ENCODE assay signal across 7 cellular contexts in genomic region chr14:100240725-100241032, GRCh38. TPM values are rescaled to one million over a fixed set of nuclear protein-coding genes. Genes with fewer than 3 reads are reported as not detected.
DNase-seq lines count a peak whose midpoint lies in the region; ATAC-seq, FAIRE-seq and TF ChIP-seq lines count a peak whose summit lies in the region.

No MANE protein-coding gene starts in this region.

- no peaks in the 10 kb centered on the region for H3K27me3 ChIP-seq in HUES6 (ENCODE audit: control insufficient read depth, insufficient read depth, low read length)
- H3K27me3 ChIP-seq in keratinocyte (ENCODE audit: control insufficient read depth, extremely low read depth, insufficient read depth, low read length): no peaks in the 10 kb centered on the region
- no peaks in the 10 kb centered on the region for H3K27me3 ChIP-seq in subcutaneous abdominal adipose tissue (ENCODE audit: control insufficient read depth in 5 of 5, insufficient read depth in 4 of 5, low read length in 5 of 5)

- H3K36me3 Mint-ChIP-seq in activated naive CD8-positive, alpha-beta T cell treated with anti-CD3 and anti-CD28 coated beads, Interleukin-2, amount 10 ng/mL, durations not matched to agents 7 days and 5 days: peaks cover 25% of the 10 kb centered on the region

- H3K79me2 ChIP-seq in keratinocyte (ENCODE audit: control insufficient read depth, insufficient read depth, low read length): peaks cover 83% of the 10 kb centered on the region

- dilution Hi-C loops in keratinocyte (cut with MboI; ENCODE audit: extremely low pct_ligation_motif_present, low sequenced_read_pairs): no loop called here

- no peak for DNase-seq in activated naive CD8-positive, alpha-beta T cell treated with anti-CD3 and anti-CD28 coated beads, Interleukin-2, amount 10 ng/mL, durations not matched to agents 7 days and 5 days
- DNase-seq in keratinocyte (ENCODE audit: low read depth, low spot score) (no peak), GM10248 (ENCODE audit: extremely low spot score) (no peak), MV-4-11 (lab: John Stamatoyannopoulos, UW) (no peak), kidney tubule cell (ENCODE audit: low spot score) (no peak)

- H3K27me3 Mint-ChIP-seq in activated naive CD8-positive, alpha-beta T cell treated with anti-CD3 and anti-CD28 coated beads, Interleukin-2, amount 10 ng/mL, durations not matched to agents 7 days and 5 days: no peaks in the 10 kb centered on the region

- CTCF ChIA-PET in GM10248 (lab: Yijun Ruan, JAX): interaction anchor here (1.0 to 4.8 kb wide), 14 partner anchors 10 to 137 kb away, joined by 3 to 19 read pairs (median 5); a partner anchor contains a TSS

- peak overlapping the region; percentile 34; the same call in 1 of the 2 replicates for H3K27ac ChIP-seq in HUES6 (ENCODE audit: low read depth, low read length)
- H3K27ac ChIP-seq in keratinocyte (ENCODE audit: control insufficient read depth, insufficient read depth, low read length): peak overlapping the region; percentile 78
- H3K27ac ChIP-seq in subcutaneous abdominal adipose tissue (ENCODE audit: low read depth, low read length): peak overlapping the region; percentile 92

- H3K9me1 ChIP-seq in keratinocyte (ENCODE audit: control insufficient read depth, extremely low read depth, insufficient read depth, low read length): peaks cover 2% of the 10 kb centered on the region

- no peak overlapping the region for H2AFZ ChIP-seq in keratinocyte (ENCODE audit: control insufficient read depth, low read length)

- peaks cover 3% of the 10 kb centered on the region for H4K20me1 ChIP-seq in keratinocyte (ENCODE audit: control insufficient read depth, extremely low read depth, insufficient read depth, low read length)

- H3K36me3 ChIP-seq in HUES6 (ENCODE audit: control insufficient read depth, insufficient read depth, low read length) (peaks cover 7% of the 10 kb centered on the region; the same call in 1 of the 2 replicates), keratinocyte (ENCODE audit: control insufficient read depth in 2 of 2, extremely low read depth in 1 of 2, insufficient read depth in 2 of 2, low read length in 2 of 2) (peaks cover 0 to 3% of the 10 kb centered on the region in 2 experiments), subcutaneous abdominal adipose tissue (ENCODE audit: control insufficient read depth in 5 of 5, insufficient read depth in 5 of 5, low read length in 5 of 5) (no peaks in the 10 kb centered on the region)

- no peak for FAIRE-seq in keratinocyte (lab: Jason Lieb, UNC)

- H3K4me3 ChIP-seq in HUES6 (ENCODE audit: low read depth, low read length): peak overlapping the region; percentile 99
- peak overlapping the region; percentile 63 to 79 (median 71) for H3K4me3 ChIP-seq in keratinocyte (ENCODE audit: control insufficient read depth in 2 of 3, extremely low read depth in 1 of 3, insufficient read depth in 2 of 3, low read depth in 1 of 3, low read length in 3 of 3)
- H3K4me3 ChIP-seq in subcutaneous abdominal adipose tissue (ENCODE audit: low read depth in 1 of 5, low read length in 5 of 5): peak overlapping the region; percentile 44 to 97 (median 68)

- TF ChIP-seq CTCF in keratinocyte (optimal IDR thresholded peaks at IDR 0.05 in 1 of 3, IDR thresholded peaks at IDR 0.05 in 1 of 3, conservative IDR thresholded peaks at IDR 0.05 in 1 of 3; ENCODE audit: extremely low read depth in 1 of 3, insufficient read depth in 2 of 3, low read length in 3 of 3) (no peak), GM10248 (IDR thresholded peaks at IDR 0.05; ENCODE audit: control extremely low read depth, extremely low read depth, low read depth, missing control alignments) (no peak)

- H3K9ac ChIP-seq in HUES6 (ENCODE audit: low read length) (peak overlapping the region; percentile 43), keratinocyte (ENCODE audit: control insufficient read depth, extremely low read depth, insufficient read depth, low read length) (peak overlapping the region; percentile 78), subcutaneous abdominal adipose tissue (ENCODE audit: low read length in 5 of 5) (peak overlapping the region; percentile 65 to 84 (median 71))

- H3K9me3 ChIP-seq in HUES6 (ENCODE audit: control insufficient read depth, insufficient read depth, low read depth, low read length): no peaks in the 10 kb centered on the region
- H3K9me3 ChIP-seq in keratinocyte (ENCODE audit: control insufficient read depth, low read depth, low read length): no peaks in the 10 kb centered on the region
- H3K9me3 ChIP-seq in subcutaneous abdominal adipose tissue (ENCODE audit: control insufficient read depth in 5 of 5, low read length in 5 of 5): no peaks in the 10 kb centered on the region

- peak overlapping the region; percentile 58 for H3K4me2 ChIP-seq in keratinocyte (ENCODE audit: control insufficient read depth, extremely low read depth, insufficient read depth, low read depth, low read length)

- peaks cover 9% of the 10 kb centered on the region for H3K4me1 ChIP-seq in HUES6 (ENCODE audit: control insufficient read depth, insufficient read depth, low read length)
- peaks cover 17% of the 10 kb centered on the region for H3K4me1 ChIP-seq in keratinocyte (ENCODE audit: control insufficient read depth, extremely low read depth, insufficient read depth, low read length)
- peaks cover 0 to 56% (median 43%) of the 10 kb centered on the region in 5 donors for H3K4me1 ChIP-seq in subcutaneous abdominal adipose tissue (ENCODE audit: control insufficient read depth in 5 of 5, insufficient read depth in 5 of 5, low read length in 5 of 5)

- H3K4me1 Mint-ChIP-seq in activated naive CD8-positive, alpha-beta T cell treated with anti-CD3 and anti-CD28 coated beads, Interleukin-2, amount 10 ng/mL, durations not matched to agents 7 days and 5 days: peaks cover 42% of the 10 kb centered on the region

- POLR2A ChIA-PET in activated naive CD8-positive, alpha-beta T cell treated with anti-CD3 and anti-CD28 coated beads, Interleukin-2, amount 10 ng/mL, durations not matched to agents 7 days and 5 days (lab: Charles Lee): interaction anchor here (1.1 to 3.5 kb wide), 4 partner anchors 16 to 135 kb away, joined by 3 to 20 read pairs (median 8); partner anchors contain the start of gene WDR25
- POLR2A ChIA-PET in GM10248 (lab: Yijun Ruan, JAX): interaction anchor here (0.6 to 1.3 kb wide), 4 partner anchors 20 to 171 kb away, joined by 3 read pairs; a partner anchor contains a TSS

- H3K27ac Mint-ChIP-seq in activated naive CD8-positive, alpha-beta T cell treated with anti-CD3 and anti-CD28 coated beads, Interleukin-2, amount 10 ng/mL, durations not matched to agents 7 days and 5 days: peak overlapping the region; percentile 89

- ATAC-seq in activated naive CD8-positive, alpha-beta T cell treated with anti-CD3 and anti-CD28 coated beads, Interleukin-2, amount 10 ng/mL, durations not matched to agents 7 days and 5 days (ENCODE audit: low read depth): no peak

- no peaks in the 10 kb centered on the region for H3K9me3 Mint-ChIP-seq in activated naive CD8-positive, alpha-beta T cell treated with anti-CD3 and anti-CD28 coated beads, Interleukin-2, amount 10 ng/mL, durations not matched to agents 7 days and 5 days

- H3K4me3 Mint-ChIP-seq in activated naive CD8-positive, alpha-beta T cell treated with anti-CD3 and anti-CD28 coated beads, Interleukin-2, amount 10 ng/mL, durations not matched to agents 7 days and 5 days: peak overlapping the region; percentile 87

RNA-seq across cellular contexts. Expression of gene YY1, which starts 1.7 kb away (rescaled TPM):
- total RNA-seq in activated naive CD8-positive, alpha-beta T cell treated with anti-CD3 and anti-CD28 coated beads, Interleukin-2, amount 10 ng/mL, durations not matched to agents 7 days and 5 days: 10 to 100 TPM; 86.4 to 89.6 TPM
- 34.9 to 65.6 TPM (median 38.3 TPM) in 3 replicates for polyA plus RNA-seq in keratinocyte
- 168 TPM for polyA plus RNA-seq in keratinocyte (2011; ENCODE audit: low read depth)
- 36.2 and 61.6 TPM in 2 replicates for polyA plus RNA-seq in keratinocyte (2011; cell fraction: cytosol; rRNA removed)
- polyA plus RNA-seq in keratinocyte (2011; cell fraction: nucleus; rRNA removed): 39.4 and 52.3 TPM in 2 replicates
- 42.1 and 62.3 TPM in 2 replicates for polyA plus RNA-seq in keratinocyte (2012; ENCODE audit: low replicate concordance)
- 16.4 to 31.7 TPM (median 28.0 TPM) in 3 replicates for polyA minus RNA-seq in keratinocyte
- polyA minus RNA-seq in keratinocyte (2011; cell fraction: cytosol; rRNA and poly(A)+ RNA removed): 28.0 TPM
- 21.8 and 31.6 TPM in 2 replicates for polyA minus RNA-seq in keratinocyte (2011; cell fraction: nucleus; rRNA and poly(A)+ RNA removed)

Comparison
In these comparisons a context has a peak if more than half of its experiments do, and no peak if none do; other contexts are left out.
1. H3K27ac ChIP-seq: peak in every context shown above with its lines; median percentile 92 in subcutaneous abdominal adipose tissue; 78 in keratinocyte; 34 in HUES6.